ENCODE assay signal across 1 cellular context in genomic region chr1:182845894-182846293, GRCh38.
A peak's percentile ranks its signal among the peaks of the same experiment; 100 is the strongest.
TF ChIP-seq lines count a peak whose summit lies in the region.

No MANE protein-coding gene starts in this region.

TF ChIP-seq in K562, 482 proteins besides CTCF, POLR2A, EP300 and RAD21 (continued from another document):
- TF ChIP-seq ZFP91 (CRISPR knock-in tag; IDR thresholded peaks at IDR 0.05) (no peak), SPI1 (IDR thresholded peaks at IDR 0.05; ENCODE audit: borderline replicate concordance, low read depth, low read length) (no peak), POLR2AphosphoS5 (IDR thresholded peaks at IDR 0.05; ENCODE audit: control insufficient read depth, insufficient read depth, low read depth, low read length) (0 out of 2 replicates have a peak, but pooled peaks have one; percentile 14), RBFOX2 (IDR thresholded peaks at IDR 0.05; ENCODE audit: low read depth, low read length) (peak; percentile 41; the same call in 1 of the 2 replicates), ZC3H11A (IDR thresholded peaks at IDR 0.05; ENCODE audit: low read depth, low read length) (no peak), ZNF785 (CRISPR knock-in tag; IDR thresholded peaks at IDR 0.05) (no peak), CHAMP1 (IDR thresholded peaks at IDR 0.05) (no peak), ZNF830 (CRISPR knock-in tag; IDR thresholded peaks at IDR 0.05) (no peak), ZNF668 (CRISPR knock-in tag; IDR thresholded peaks at IDR 0.05) (no peak), NBN (IDR thresholded peaks at IDR 0.05; ENCODE audit: low read depth) (no peak), SUPT5H (IDR thresholded peaks at IDR 0.05) (0 out of 2 replicates have a peak, but pooled peaks have one; percentile 32), GMEB1 (CRISPR knock-in tag; IDR thresholded peaks at IDR 0.05) (no peak)
- TF ChIP-seq, protein P1, sequence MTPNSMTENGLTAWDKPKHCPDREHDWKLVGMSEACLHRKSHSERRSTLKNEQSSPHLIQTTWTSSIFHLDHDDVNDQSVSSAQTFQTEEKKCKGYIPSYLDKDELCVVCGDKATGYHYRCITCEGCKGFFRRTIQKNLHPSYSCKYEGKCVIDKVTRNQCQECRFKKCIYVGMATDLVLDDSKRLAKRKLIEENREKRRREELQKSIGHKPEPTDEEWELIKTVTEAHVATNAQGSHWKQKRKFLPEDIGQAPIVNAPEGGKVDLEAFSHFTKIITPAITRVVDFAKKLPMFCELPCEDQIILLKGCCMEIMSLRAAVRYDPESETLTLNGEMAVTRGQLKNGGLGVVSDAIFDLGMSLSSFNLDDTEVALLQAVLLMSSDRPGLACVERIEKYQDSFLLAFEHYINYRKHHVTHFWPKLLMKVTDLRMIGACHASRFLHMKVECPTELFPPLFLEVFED (CRISPR knock-in tag; conservative IDR thresholded peaks at IDR 0.05), result no peak
- TF ChIP-seq, protein P2, sequence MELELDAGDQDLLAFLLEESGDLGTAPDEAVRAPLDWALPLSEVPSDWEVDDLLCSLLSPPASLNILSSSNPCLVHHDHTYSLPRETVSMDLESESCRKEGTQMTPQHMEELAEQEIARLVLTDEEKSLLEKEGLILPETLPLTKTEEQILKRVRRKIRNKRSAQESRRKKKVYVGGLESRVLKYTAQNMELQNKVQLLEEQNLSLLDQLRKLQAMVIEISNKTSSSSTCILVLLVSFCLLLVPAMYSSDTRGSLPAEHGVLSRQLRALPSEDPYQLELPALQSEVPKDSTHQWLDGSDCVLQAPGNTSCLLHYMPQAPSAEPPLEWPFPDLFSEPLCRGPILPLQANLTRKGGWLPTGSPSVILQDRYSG (tag; conservative IDR thresholded peaks at IDR 0.05; ENCODE audit: low read depth), result no peak
- TF ChIP-seq, protein P3, sequence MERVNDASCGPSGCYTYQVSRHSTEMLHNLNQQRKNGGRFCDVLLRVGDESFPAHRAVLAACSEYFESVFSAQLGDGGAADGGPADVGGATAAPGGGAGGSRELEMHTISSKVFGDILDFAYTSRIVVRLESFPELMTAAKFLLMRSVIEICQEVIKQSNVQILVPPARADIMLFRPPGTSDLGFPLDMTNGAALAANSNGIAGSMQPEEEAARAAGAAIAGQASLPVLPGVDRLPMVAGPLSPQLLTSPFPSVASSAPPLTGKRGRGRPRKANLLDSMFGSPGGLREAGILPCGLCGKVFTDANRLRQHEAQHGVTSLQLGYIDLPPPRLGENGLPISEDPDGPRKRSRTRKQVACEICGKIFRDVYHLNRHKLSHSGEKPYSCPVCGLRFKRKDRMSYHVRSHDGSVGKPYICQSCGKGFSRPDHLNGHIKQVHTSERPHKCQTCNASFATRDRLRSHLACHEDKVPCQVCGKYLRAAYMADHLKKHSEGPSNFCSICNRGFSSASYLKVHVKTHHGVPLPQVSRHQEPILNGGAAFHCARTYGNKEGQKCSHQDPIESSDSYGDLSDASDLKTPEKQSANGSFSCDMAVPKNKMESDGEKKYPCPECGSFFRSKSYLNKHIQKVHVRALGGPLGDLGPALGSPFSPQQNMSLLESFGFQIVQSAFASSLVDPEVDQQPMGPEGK (CRISPR knock-in tag; IDR thresholded peaks at IDR 0.05; ENCODE audit: borderline replicate concordance), result no peak
